ENCODE assay signal across 31 cellular contexts in genomic region chr7:35039343-35039742, GRCh38.
"Had no signal": no experiment of that assay in that cellular context is flagged by ENCODE, and none has a peak within 500 bp of the region (broad histone marks: within the 10 kb centered on the region; RNA-seq: fewer than 3 reads in every experiment).

No MANE protein-coding gene starts in this region.

- ATAC-seq: activated CD8-positive, alpha-beta memory T cell treated with anti-CD3 and anti-CD28 coated beads, Interleukin-2, amount 10 ng/mL, durations not matched to agents 7 days and 5 days; activated CD8-positive, alpha-beta T cell treated with anti-CD3 and anti-CD28 coated beads, Interleukin-2, amount 10 ng/mL, durations not matched to agents 7 days and 5 days; activated naive CD8-positive, alpha-beta T cell treated with anti-CD3 and anti-CD28 coated beads, Interleukin-2, amount 50 U/mL, for 24 hours; T-cell had no signal

- H3K36me3 Mint-ChIP-seq: activated CD4-positive, alpha-beta memory T cell treated with anti-CD3 and anti-CD28 coated beads for 36 hours; activated CD8-positive, alpha-beta memory T cell treated with anti-CD3 and anti-CD28 coated beads, Interleukin-2, amount 10 ng/mL, durations not matched to agents 7 days and 5 days; activated naive CD4-positive, alpha-beta T cell treated with anti-CD3 and anti-CD28 coated beads, Interleukin-2, amount 10 ng/mL, durations not matched to agents 7 days and 5 days; activated naive CD4-positive, alpha-beta T cell treated with anti-CD3 and anti-CD28 coated beads, Interleukin-2, amount 50 U/mL, for 24 hours; activated naive CD8-positive, alpha-beta T cell; activated naive CD8-positive, alpha-beta T cell treated with anti-CD3 and anti-CD28 coated beads, Interleukin-2, amount 10 ng/mL, durations not matched to agents 7 days and 5 days; brain; T-cell had no signal

- H3K4me3 ChIP-seq: breast epithelium had no signal

- H3K9me3 Mint-ChIP-seq: activated B cell treated with CpG ODN at 0.5 μM for 24 hours; activated CD4-positive, alpha-beta memory T cell treated with anti-CD3 and anti-CD28 coated beads for 36 hours; activated naive CD4-positive, alpha-beta T cell treated with anti-CD3 and anti-CD28 coated beads, Interleukin-2, amount 10 ng/mL, durations not matched to agents 7 days and 5 days; activated naive CD4-positive, alpha-beta T cell treated with anti-CD3 and anti-CD28 coated beads, Interleukin-2, amount 50 U/mL, for 24 hours; activated naive CD8-positive, alpha-beta T cell treated with anti-CD3 and anti-CD28 coated beads, Interleukin-2, amount 10 ng/mL, durations not matched to agents 7 days and 5 days; activated naive CD8-positive, alpha-beta T cell treated with anti-CD3 and anti-CD28 coated beads, Interleukin-2, amount 50 U/mL, for 24 hours; activated T-cell treated with anti-CD3 and anti-CD28 coated beads, Interleukin-2, amount 50 U/mL, for 24 hours; activated T-helper 2 cell treated with anti-CD3 and anti-CD28 coated beads, Interferon-gamma antibody, Interleukin-2, Interleukin-4, amounts not matched to agents 10 μg/mL and 5 μg/mL and 100 μg/mL, durations not matched to agents 14 hours and 24 hours and 36 hours; T-cell; T-helper 2 cell treated with Interferon-gamma antibody and Interleukin-4, amounts not matched to agents 5 μg/mL and 100 μg/mL, for 36 hours had no signal

- H3K9me3 ChIP-seq: ascending aorta, breast epithelium had no signal

- H3K36me3 ChIP-seq: ascending aorta, breast epithelium had no signal

- H3K4me1 ChIP-seq: breast epithelium had no signal

- H3K27me3 Mint-ChIP-seq: activated CD4-positive, alpha-beta memory T cell treated with anti-CD3 and anti-CD28 coated beads for 36 hours; activated naive CD4-positive, alpha-beta T cell treated with anti-CD3 and anti-CD28 coated beads, Interleukin-2, amount 50 U/mL, for 24 hours; activated naive CD8-positive, alpha-beta T cell; activated naive CD8-positive, alpha-beta T cell treated with anti-CD3 and anti-CD28 coated beads, Interleukin-2, amount 50 U/mL, for 24 hours; activated T-cell treated with anti-CD3 and anti-CD28 coated beads, Interleukin-2, amount 50 U/mL, for 24 hours; brain; T-cell had no signal

- H3K27ac ChIP-seq: ascending aorta, breast epithelium had no signal

- H3K27me3 ChIP-seq: ascending aorta, breast epithelium had no signal

- DNase-seq: activated B cell treated with CpG ODN at 0.5 μM for 24 hours; activated CD4-positive, alpha-beta memory T cell treated with anti-CD3 and anti-CD28 coated beads for 36 hours; activated CD4-positive, alpha-beta T cell treated with anti-CD3 and anti-CD28 coated beads for 4 hours; activated CD4-positive, alpha-beta T cell treated with anti-CD3 and anti-CD28 coated beads, Interleukin-2, amount 50 U/mL, for 1 hour; activated CD4-positive, alpha-beta T cell treated with anti-CD3 and anti-CD28 coated beads, Interleukin-2, amount 50 U/mL, for 4 hours; activated CD4-positive, CD25-positive, alpha-beta regulatory T cell treated with anti-CD3 and anti-CD28 coated beads, Interleukin-2, amount 50 U/mL, for 72 hours; activated CD8-positive, alpha-beta memory T cell treated with anti-CD3 and anti-CD28 coated beads for 24 hours; activated CD8-positive, alpha-beta memory T cell treated with anti-CD3 and anti-CD28 coated beads, Interleukin-2, amount 10 ng/mL, durations not matched to agents 7 days and 5 days; activated CD8-positive, alpha-beta memory T cell treated with anti-CD3 and anti-CD28 coated beads, Interleukin-2, amount 50 U/mL, for 48 hours; activated CD8-positive, alpha-beta T cell treated with anti-CD3 and anti-CD28 coated beads, Interleukin-2, amount 10 ng/mL, durations not matched to agents 7 days and 5 days; activated effector memory CD4-positive, alpha-beta T cell treated with Interleukin-2 at 50 U/mL for 16 hours; activated gamma-delta T cell; activated naive CD4-positive, alpha-beta T cell treated with anti-CD3 and anti-CD28 coated beads, Interleukin-2, amount 10 ng/mL, durations not matched to agents 7 days and 5 days; activated naive CD4-positive, alpha-beta T cell treated with Interleukin-2 at 50 U/mL for 16 hours; activated naive CD8-positive, alpha-beta T cell treated with anti-CD3 and anti-CD28 coated beads, Interleukin-2, amount 10 ng/mL, durations not matched to agents 7 days and 5 days; activated naive CD8-positive, alpha-beta T cell treated with anti-CD3 and anti-CD28 coated beads, Interleukin-2, amount 50 U/mL, for 24 hours; activated T-cell treated with anti-CD3 and anti-CD28 coated beads, Interleukin-2, amount 50 U/mL, for 24 hours; activated T-cell treated with anti-CD3 and anti-CD28 coated beads, Interleukin-2, amount 50 U/mL, for 48 hours; amygdala; anterior cingulate cortex; central memory CD4-positive, alpha-beta T cell; T-cell; T-helper 2 cell; T-helper 9 cell had no signal

- H3K27ac Mint-ChIP-seq: activated B cell treated with CpG ODN at 0.5 μM for 24 hours; activated CD4-positive, alpha-beta memory T cell treated with anti-CD3 and anti-CD28 coated beads for 36 hours; activated CD8-positive, alpha-beta memory T cell treated with anti-CD3 and anti-CD28 coated beads, Interleukin-2, amount 10 ng/mL, durations not matched to agents 7 days and 5 days; activated CD8-positive, alpha-beta T cell treated with anti-CD3 and anti-CD28 coated beads, Interleukin-2, amount 10 ng/mL, durations not matched to agents 7 days and 5 days; activated naive CD4-positive, alpha-beta T cell treated with anti-CD3 and anti-CD28 coated beads, Interleukin-2, amount 10 ng/mL, durations not matched to agents 7 days and 5 days; activated naive CD4-positive, alpha-beta T cell treated with anti-CD3 and anti-CD28 coated beads, Interleukin-2, amount 50 U/mL, for 24 hours; activated naive CD8-positive, alpha-beta T cell; activated naive CD8-positive, alpha-beta T cell treated with anti-CD3 and anti-CD28 coated beads, Interleukin-2, amount 10 ng/mL, durations not matched to agents 7 days and 5 days; activated naive CD8-positive, alpha-beta T cell treated with anti-CD3 and anti-CD28 coated beads, Interleukin-2, amount 50 U/mL, for 24 hours; activated T-cell treated with anti-CD3 and anti-CD28 coated beads, Interleukin-2, amount 50 U/mL, for 24 hours; activated T-helper 2 cell treated with anti-CD3 and anti-CD28 coated beads, Interferon-gamma antibody, Interleukin-2, Interleukin-4, amounts not matched to agents 10 μg/mL and 5 μg/mL and 100 μg/mL, durations not matched to agents 14 hours and 24 hours and 36 hours; T-cell; T-helper 2 cell treated with Interferon-gamma antibody and Interleukin-4, amounts not matched to agents 5 μg/mL and 100 μg/mL, for 36 hours had no signal

- H3K4me3 Mint-ChIP-seq: activated B cell treated with CpG ODN at 0.5 μM for 24 hours; activated CD8-positive, alpha-beta T cell treated with anti-CD3 and anti-CD28 coated beads, Interleukin-2, amount 10 ng/mL, durations not matched to agents 7 days and 5 days; activated naive CD4-positive, alpha-beta T cell treated with anti-CD3 and anti-CD28 coated beads, Interleukin-2, amount 10 ng/mL, durations not matched to agents 7 days and 5 days; activated T-cell treated with anti-CD3 and anti-CD28 coated beads, Interleukin-2, amount 50 U/mL, for 24 hours had no signal
